In the genomic region with DNA sequence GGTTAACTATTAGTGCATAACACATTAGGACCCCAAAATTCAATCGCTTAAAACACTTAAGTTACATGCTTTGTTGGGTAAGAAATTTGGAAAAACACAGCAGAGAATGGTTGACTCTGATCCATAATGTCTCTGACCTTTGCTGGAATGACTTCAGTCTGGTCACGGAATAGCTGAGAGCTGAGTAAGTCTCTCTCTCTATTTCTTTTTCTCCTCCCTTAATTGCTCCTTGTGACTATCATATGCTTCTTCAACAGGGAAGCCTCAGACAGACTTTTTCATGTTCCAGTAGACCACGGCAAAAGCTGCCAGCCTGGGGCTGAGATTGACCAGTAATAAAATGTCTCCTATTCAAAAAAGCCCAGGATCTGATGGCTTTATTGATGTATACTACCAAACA, we compare ENCODE assay signal across 14 cellular contexts. TPM values are rescaled to one million over a fixed set of nuclear protein-coding genes. Genes with fewer than 3 reads are reported as not detected.
DNase-seq lines count a peak whose midpoint lies in the region; ATAC-seq and TF ChIP-seq lines count a peak whose summit lies in the region.
"Had no signal": no experiment of that assay in that cellular context is flagged by ENCODE, and none has a peak within 500 bp of the region (broad histone marks: within the 10 kb centered on the region; RNA-seq: fewer than 3 reads in every experiment).

No MANE protein-coding gene starts in this region.

- TF ChIP-seq POLR2A in gastroesophageal sphincter (IDR thresholded peaks at IDR 0.05), result no peak

- H3K4me3 ChIP-seq in epithelial cell of proximal tubule (ENCODE audit: low read depth, low read length) (no peak overlapping the region), retinal pigment epithelial cell (ENCODE audit: low read length) (no peak overlapping the region), gastroesophageal sphincter (no peak overlapping the region)

- TF ChIP-seq EP300 in gastroesophageal sphincter (IDR thresholded peaks at IDR 0.05), result no peak

- H3K27me3 ChIP-seq in gastroesophageal sphincter, result no peaks in the 10 kb centered on the region

- 65 to 67% methylated on average over 3 of the region's 3 CpGs for WGBS in gastroesophageal sphincter (ENCODE audit: low coverage in 1 of 2), 2 donors

- H3K27ac ChIP-seq in gastroesophageal sphincter, result no peak overlapping the region

- ATAC-seq in gastroesophageal sphincter, result no peak
- ATAC-seq: PC-3 had no signal

- H3K4me1 ChIP-seq in gastroesophageal sphincter, result no peaks in the 10 kb centered on the region
- H3K4me1 ChIP-seq: Caco-2 had no signal

- peak; percentile 72 for DNase-seq in EL
- DNase-seq in RPMI7951 (ENCODE audit: low read depth), result peak; percentile 7
- peak; percentile 44 for DNase-seq in epithelial cell of proximal tubule (ENCODE audit: low read depth)
- peak; percentile 12 for DNase-seq in retinal pigment epithelial cell (ENCODE audit: low read depth)
- DNase-seq in NCI-H2227 treated with DMSO at 0.1 percent for 48 hours (lab: John Stamatoyannopoulos, UW), result no peak
- no peak for DNase-seq in NCI-H748 treated with DMSO at 0.1 percent for 48 hours (lab: John Stamatoyannopoulos, UW)
- DNase-seq: Caco-2, H9, NCI-H187 treated with DMSO at 0.1 percent for 48 hours, NCI-H510A, NCI-H82, PC-3 had no signal

- TF ChIP-seq CTCF in epithelial cell of proximal tubule (conservative IDR thresholded peaks at IDR 0.05; ENCODE audit: low read depth, low read length), result no peak
- TF ChIP-seq CTCF in retinal pigment epithelial cell (conservative IDR thresholded peaks at IDR 0.05; ENCODE audit: low read depth, low read length), result no peak
- TF ChIP-seq CTCF in gastroesophageal sphincter (IDR thresholded peaks at IDR 0.05), result no peak

- peaks cover 0 to 7% (median 0%) of the 10 kb centered on the region in 3 donors for H3K9me3 ChIP-seq in gastroesophageal sphincter
- H3K9me3 ChIP-seq: Caco-2 had no signal

- no peaks in the 10 kb centered on the region for H3K36me3 ChIP-seq in gastroesophageal sphincter

RNA-seq across cellular contexts. Expression of gene OR12D1, which starts 4.8 kb away (rescaled TPM):
- total RNA-seq in RPMI7951 (2014; rRNA removed; shearing (Covaris generic)), result not detected in 2 replicates
- not detected in 2 replicates for total RNA-seq in epithelial cell of proximal tubule
- total RNA-seq in gastroesophageal sphincter, result not detected
- total RNA-seq: Caco-2, H9, LHCN-M2, PC-3 had no signal

RNA-seq across cellular contexts. Expression of gene OR10C1, which starts 19.6 kb away (rescaled TPM):
- total RNA-seq in RPMI7951 (2014; rRNA removed; shearing (Covaris generic)), result not detected in 2 replicates
- total RNA-seq in epithelial cell of proximal tubule (not detected in 2 replicates), gastroesophageal sphincter (not detected)
- total RNA-seq: Caco-2, H9, LHCN-M2, PC-3 had no signal

RNA-seq across cellular contexts. Expression of gene OR12D2, which starts 24.1 kb away (rescaled TPM):
- total RNA-seq in RPMI7951 (2014; rRNA removed; shearing (Covaris generic)), result not detected in 2 replicates
- total RNA-seq in epithelial cell of proximal tubule, result not detected in 2 replicates
- total RNA-seq in gastroesophageal sphincter, result not detected
- total RNA-seq: Caco-2, H9, LHCN-M2, PC-3 had no signal

RNA-seq across cellular contexts. Expression of gene OR11A1, which starts 37.4 kb away (rescaled TPM):
- total RNA-seq in RPMI7951 (2014; rRNA removed; shearing (Covaris generic)), result not detected in 2 replicates
- total RNA-seq in epithelial cell of proximal tubule (not detected in 2 replicates), gastroesophageal sphincter (not detected)
- total RNA-seq: Caco-2, H9, LHCN-M2, PC-3 had no signal

RNA-seq across cellular contexts. Expression of gene OR2H1, which starts 37.4 kb away (rescaled TPM):
- total RNA-seq in RPMI7951 (2014; rRNA removed; shearing (Covaris generic)), result not detected in 2 replicates
- total RNA-seq in epithelial cell of proximal tubule (not detected in 2 replicates), gastroesophageal sphincter (not detected)
- total RNA-seq: Caco-2, H9, LHCN-M2, PC-3 had no signal

Comparison
In these comparisons a context has a peak if more than half of its experiments do, and no peak if none do; other contexts are left out.
1. DNase-seq: peak in EL (single experiment), RPMI7951 (single experiment), epithelial cell of proximal tubule (single experiment) and retinal pigment epithelial cell (single experiment); none in NCI-H2227 treated with DMSO at 0.1 percent for 48 hours (single experiment) and NCI-H748 treated with DMSO at 0.1 percent for 48 hours (single experiment).